In genomic region chr13:93328943-93329342, GRCh38 we compare ENCODE assay signal across 23 cellular contexts.
"Had no signal": no experiment of that assay in that cellular context is flagged by ENCODE, and none has a peak within 500 bp of the region (broad histone marks: within the 10 kb centered on the region; RNA-seq: fewer than 3 reads in every experiment).

No MANE protein-coding gene starts in this region.

- H3K27ac ChIP-seq: colonic mucosa, dorsolateral prefrontal cortex, esophagus muscularis mucosa, foreskin keratinocyte, ovary, prostate gland, right atrium auricular region, skin epidermis, testis, vagina, VCaP had no signal

- H3K4me1 ChIP-seq: colonic mucosa, foreskin keratinocyte, prostate gland, right atrium auricular region had no signal

- ATAC-seq: activated CD4-positive, CD25-positive, alpha-beta regulatory T cell treated with anti-CD3 and anti-CD28 coated beads, Interleukin-2, amount 50 U/mL, for 24 hours; activated naive CD8-positive, alpha-beta T cell treated with anti-CD3 and anti-CD28 coated beads, Interleukin-2, amount 50 U/mL, for 24 hours; foreskin keratinocyte; natural killer cell; stimulated activated naive B cell treated with anti-CD40 and anti-IgM and Interleukin-4, amounts not matched to agents 10 μg/mL and 1 μg/mL and 100 μg/mL, for 72 hours had no signal

- H3K36me3 ChIP-seq: colonic mucosa, esophagus muscularis mucosa, ovary, prostate gland, right atrium auricular region, vagina had no signal

- H3K4me3 ChIP-seq: colonic mucosa, dorsolateral prefrontal cortex, esophagus muscularis mucosa, ovary, prostate gland, right atrium auricular region, skin epidermis, testis, vagina had no signal

- DNase-seq: activated CD4-positive, alpha-beta memory T cell treated with anti-CD3 and anti-CD28 coated beads, Interleukin-2, amount 10 ng/mL, durations not matched to agents 7 days and 5 days; activated CD4-positive, alpha-beta T cell treated with anti-CD3 and anti-CD28 coated beads, Interleukin-2, amount 10 ng/mL, durations not matched to agents 24 days and 14 days; activated gamma-delta T cell; activated naive CD4-positive, alpha-beta T cell treated with anti-CD3 and anti-CD28 coated beads, Interleukin-2, amount 50 U/mL, for 16 hours; activated naive CD8-positive, alpha-beta T cell treated with anti-CD3 and anti-CD28 coated beads, Interleukin-2, amount 50 U/mL, for 24 hours; activated T-cell treated with anti-CD3 and anti-CD28 coated beads for 4 hours; aorta; colonic mucosa; dorsolateral prefrontal cortex; foreskin keratinocyte; kidney; natural killer cell; ovary; stimulated activated naive B cell treated with anti-CD40 and anti-IgM and Interleukin-4, amounts not matched to agents 10 μg/mL and 1 μg/mL and 100 μg/mL, for 72 hours; testis; trophoblast cell had no signal

- H3K27me3 ChIP-seq: colonic mucosa, dorsolateral prefrontal cortex, esophagus muscularis mucosa, foreskin keratinocyte, ovary, right atrium auricular region, testis, vagina had no signal

- H3K9me3 ChIP-seq: colonic mucosa, esophagus muscularis mucosa, ovary, prostate gland, right atrium auricular region, testis, vagina had no signal
